Comparison of ENCODE assay signal across 8 cellular contexts in genomic region chr4:153488006-153488718, GRCh38. TPM values are rescaled to one million over a fixed set of nuclear protein-coding genes. Genes with fewer than 3 reads are reported as not detected.
A peak's percentile ranks its signal among the peaks of the same experiment; 100 is the strongest.
DNase-seq lines count a peak whose midpoint lies in the region; ATAC-seq lines count a peak whose summit lies in the region.

No MANE protein-coding gene starts in this region.

- H3K27me3 ChIP-seq in SJSA1 (replicated peaks), result no peaks in the 10 kb centered on the region
- no peaks in the 10 kb centered on the region for H3K27me3 ChIP-seq in adipocyte (replicated peaks; ENCODE audit: control insufficient read depth, insufficient read depth, low read length)
- H3K27me3 ChIP-seq in mesenchymal stem cell (ENCODE audit: control insufficient read depth in 1 of 2, insufficient read depth in 1 of 2, low read length in 2 of 2), result no peaks in the 10 kb centered on the region
- H3K27me3 ChIP-seq in stomach smooth muscle (ENCODE audit: control insufficient read depth in 1 of 2, insufficient read depth in 2 of 2, low read length in 2 of 2), result no peaks in the 10 kb centered on the region

- no peak overlapping the region for H2BK15ac ChIP-seq in mesenchymal stem cell (ENCODE audit: low read depth, poor library complexity, severe bottlenecking)

- no peak overlapping the region for H4K91ac ChIP-seq in mesenchymal stem cell (ENCODE audit: low read length)

- ATAC-seq in GM18520 (IDR thresholded peaks at IDR 0.05; ENCODE audit: unreplicated experiment), result peak; percentile 43
- ATAC-seq in HG02870 (IDR thresholded peaks at IDR 0.05; ENCODE audit: unreplicated experiment), result peak; percentile 46

- H3K79me1 ChIP-seq in mesenchymal stem cell (replicated peaks; ENCODE audit: low read length, poor library complexity, severe bottlenecking), result peaks cover 15% of the 10 kb centered on the region

- H3K14ac ChIP-seq in mesenchymal stem cell (ENCODE audit: low read length in 2 of 2), result no peak overlapping the region

- H2BK12ac ChIP-seq in mesenchymal stem cell (ENCODE audit: low read length in 2 of 2), result peak overlapping the region in 1 of 2 experiments; percentile 0

- H3K4me1 ChIP-seq in SJSA1 (replicated peaks) (peaks cover 58% of the 10 kb centered on the region), adipocyte (ENCODE audit: control insufficient read depth, insufficient read depth, low read length) (peaks cover 35% of the 10 kb centered on the region), mesenchymal stem cell (ENCODE audit: control insufficient read depth, insufficient read depth, low read depth, low read length) (peaks cover 26% of the 10 kb centered on the region), stomach smooth muscle (ENCODE audit: control insufficient read depth, insufficient read depth, low read length) (peaks cover 40% of the 10 kb centered on the region)

- H3K4me3 ChIP-seq in SJSA1 (no peak overlapping the region), adipocyte (ENCODE audit: low read length) (no peak overlapping the region), mesenchymal stem cell (ENCODE audit: insufficient read depth in 1 of 2, low read depth in 1 of 2, low read length in 2 of 2) (peak overlapping the region in 1 of 2 experiments; percentile 49), stomach smooth muscle (ENCODE audit: low read length in 2 of 2) (peak overlapping the region in 1 of 2 donors; percentile 54)

- H3K9ac ChIP-seq in adipocyte (ENCODE audit: low read length) (peak overlapping the region; percentile 56), mesenchymal stem cell (ENCODE audit: low read length) (peak overlapping the region; percentile 68), stomach smooth muscle (ENCODE audit: low read length in 2 of 2) (peak overlapping the region; percentile 40 to 64)

- peak overlapping the region; percentile 13 for H2AK5ac ChIP-seq in mesenchymal stem cell (ENCODE audit: low read length, severe bottlenecking)

- DNase-seq in SJSA1 (ENCODE audit: low read depth in 1 of 2, low spot score in 2 of 2) (peak; percentile 36 to 47), adipocyte (ENCODE audit: low read depth) (no peak), mesenchymal stem cell (no peak), SW480 (ENCODE audit: low spot score) (no peak), AML-193 (lab: John Stamatoyannopoulos, UW) (no peak)

- H3K4me2 ChIP-seq in mesenchymal stem cell (ENCODE audit: low read length, poor library complexity, severe bottlenecking), result peak overlapping the region; percentile 46

- H2BK120ac ChIP-seq in mesenchymal stem cell (ENCODE audit: low read depth, low read length), result no peak overlapping the region

- H3K4ac ChIP-seq in mesenchymal stem cell (ENCODE audit: low read depth in 1 of 2, low read length in 2 of 2), result no peak overlapping the region

- H3K27ac ChIP-seq in SJSA1 (peak overlapping the region; percentile 31), mesenchymal stem cell (ENCODE audit: low read length, poor library complexity, severe bottlenecking) (no peak overlapping the region), stomach smooth muscle (ENCODE audit: low read length) (peak overlapping the region; percentile 74)

- H3K18ac ChIP-seq in mesenchymal stem cell (ENCODE audit: low read depth in 1 of 2, low read length in 2 of 2), result peak overlapping the region in 1 of 2 experiments; percentile 68

- H3K9me3 ChIP-seq in SJSA1 (replicated peaks) (no peaks in the 10 kb centered on the region), adipocyte (ENCODE audit: control insufficient read depth, low read length) (no peaks in the 10 kb centered on the region), mesenchymal stem cell (ENCODE audit: control insufficient read depth, low read length) (no peaks in the 10 kb centered on the region), stomach smooth muscle (ENCODE audit: control insufficient read depth in 2 of 2, low read length in 2 of 2) (no peaks in the 10 kb centered on the region)

- H2AFZ ChIP-seq in mesenchymal stem cell (ENCODE audit: low read depth, low read length), result no peak overlapping the region

- H3K36me3 ChIP-seq in SJSA1 (no peaks in the 10 kb centered on the region; the same call in 1 of the 2 replicates), adipocyte (ENCODE audit: control insufficient read depth, insufficient read depth, low read length, severe bottlenecking) (no peaks in the 10 kb centered on the region), mesenchymal stem cell (ENCODE audit: control insufficient read depth in 1 of 2, insufficient read depth in 2 of 2, low read depth in 1 of 2, low read length in 2 of 2) (no peaks in the 10 kb centered on the region), stomach smooth muscle (ENCODE audit: control insufficient read depth in 2 of 2, insufficient read depth in 2 of 2, low read length in 2 of 2) (no peaks in the 10 kb centered on the region)

- WGBS in mesenchymal stem cell, result 82% methylated on average over 14 of the region's 14 CpGs

- no peak overlapping the region for H2BK5ac ChIP-seq in mesenchymal stem cell (ENCODE audit: low read depth, low read length, poor library complexity, severe bottlenecking)

- H3K23ac ChIP-seq in mesenchymal stem cell (ENCODE audit: low read length in 2 of 2), result no peak overlapping the region

- no peak overlapping the region for H4K8ac ChIP-seq in mesenchymal stem cell (ENCODE audit: low read length)

RNA-seq across cellular contexts. Expression of gene TMEM131L, which starts 22.0 kb away (rescaled TPM):
- total RNA-seq in SJSA1 (2014; rRNA removed; shearing (Covaris generic)), result 5.4 and 12.7 TPM in 2 replicates
- polyA plus RNA-seq in mesenchymal stem cell (2013, experiment 1 of 2), result 3.8 TPM
- polyA plus RNA-seq in mesenchymal stem cell (2013, experiment 2 of 2), result 3.5 TPM

Comparison
In these comparisons a context has a peak if more than half of its experiments do, and no peak if none do; other contexts are left out.
1. DNase-seq: peak in SJSA1 (2 of 2); none in adipocyte (single experiment), mesenchymal stem cell (single experiment), SW480 (single experiment) and AML-193 (0 of 2).
2. Peak in every context shown above with its lines, with median percentiles within 50 percentile points of each other: H3K9ac ChIP-seq.